In the genomic region with DNA sequence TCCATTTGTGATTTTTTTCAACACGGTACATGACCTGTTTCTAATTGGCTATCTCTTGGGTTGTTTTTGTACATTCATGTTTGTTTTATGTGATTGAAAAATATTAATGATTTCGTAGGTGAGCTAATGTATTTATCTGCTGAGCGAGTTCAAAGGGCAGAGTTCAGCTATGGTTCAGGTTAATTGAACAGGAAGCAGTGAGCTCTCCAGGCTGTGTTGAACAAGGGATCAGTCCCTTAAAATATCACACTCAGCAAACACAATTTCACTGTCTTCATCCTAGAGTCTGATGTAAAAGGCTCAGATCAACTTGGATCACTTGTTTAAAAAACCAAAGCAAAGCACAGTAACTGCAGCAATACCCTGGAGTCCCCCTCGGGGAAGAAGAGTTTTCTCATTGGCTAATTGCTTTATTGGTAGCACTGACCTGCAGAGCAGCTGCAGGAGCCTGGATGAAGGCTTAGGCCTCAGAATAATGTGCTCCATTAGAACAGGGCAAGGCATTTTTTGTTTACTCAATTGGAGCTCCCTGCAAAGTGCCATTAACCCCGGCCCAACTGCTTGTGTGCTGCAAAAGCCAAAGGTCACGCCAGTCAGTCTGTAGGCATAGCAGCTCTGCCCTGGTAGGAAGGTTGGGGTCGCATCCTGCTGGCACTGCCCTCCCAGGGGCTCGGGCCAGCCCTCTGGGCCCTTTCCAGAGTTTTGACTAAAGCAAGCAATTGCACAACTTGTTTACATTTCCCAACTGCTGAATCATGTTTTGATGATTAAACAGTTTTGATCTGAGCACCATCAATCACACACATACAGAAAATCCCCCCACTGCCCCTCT, we compare ENCODE assay signal across 1 cellular context.
TF ChIP-seq lines count a peak whose summit lies in the region.

No MANE protein-coding gene starts in this region.

TF ChIP-seq in HepG2, 621 proteins besides CTCF, POLR2A, EP300 and RAD21 (continued from another document):
- TF ChIP-seq, protein P1, sequence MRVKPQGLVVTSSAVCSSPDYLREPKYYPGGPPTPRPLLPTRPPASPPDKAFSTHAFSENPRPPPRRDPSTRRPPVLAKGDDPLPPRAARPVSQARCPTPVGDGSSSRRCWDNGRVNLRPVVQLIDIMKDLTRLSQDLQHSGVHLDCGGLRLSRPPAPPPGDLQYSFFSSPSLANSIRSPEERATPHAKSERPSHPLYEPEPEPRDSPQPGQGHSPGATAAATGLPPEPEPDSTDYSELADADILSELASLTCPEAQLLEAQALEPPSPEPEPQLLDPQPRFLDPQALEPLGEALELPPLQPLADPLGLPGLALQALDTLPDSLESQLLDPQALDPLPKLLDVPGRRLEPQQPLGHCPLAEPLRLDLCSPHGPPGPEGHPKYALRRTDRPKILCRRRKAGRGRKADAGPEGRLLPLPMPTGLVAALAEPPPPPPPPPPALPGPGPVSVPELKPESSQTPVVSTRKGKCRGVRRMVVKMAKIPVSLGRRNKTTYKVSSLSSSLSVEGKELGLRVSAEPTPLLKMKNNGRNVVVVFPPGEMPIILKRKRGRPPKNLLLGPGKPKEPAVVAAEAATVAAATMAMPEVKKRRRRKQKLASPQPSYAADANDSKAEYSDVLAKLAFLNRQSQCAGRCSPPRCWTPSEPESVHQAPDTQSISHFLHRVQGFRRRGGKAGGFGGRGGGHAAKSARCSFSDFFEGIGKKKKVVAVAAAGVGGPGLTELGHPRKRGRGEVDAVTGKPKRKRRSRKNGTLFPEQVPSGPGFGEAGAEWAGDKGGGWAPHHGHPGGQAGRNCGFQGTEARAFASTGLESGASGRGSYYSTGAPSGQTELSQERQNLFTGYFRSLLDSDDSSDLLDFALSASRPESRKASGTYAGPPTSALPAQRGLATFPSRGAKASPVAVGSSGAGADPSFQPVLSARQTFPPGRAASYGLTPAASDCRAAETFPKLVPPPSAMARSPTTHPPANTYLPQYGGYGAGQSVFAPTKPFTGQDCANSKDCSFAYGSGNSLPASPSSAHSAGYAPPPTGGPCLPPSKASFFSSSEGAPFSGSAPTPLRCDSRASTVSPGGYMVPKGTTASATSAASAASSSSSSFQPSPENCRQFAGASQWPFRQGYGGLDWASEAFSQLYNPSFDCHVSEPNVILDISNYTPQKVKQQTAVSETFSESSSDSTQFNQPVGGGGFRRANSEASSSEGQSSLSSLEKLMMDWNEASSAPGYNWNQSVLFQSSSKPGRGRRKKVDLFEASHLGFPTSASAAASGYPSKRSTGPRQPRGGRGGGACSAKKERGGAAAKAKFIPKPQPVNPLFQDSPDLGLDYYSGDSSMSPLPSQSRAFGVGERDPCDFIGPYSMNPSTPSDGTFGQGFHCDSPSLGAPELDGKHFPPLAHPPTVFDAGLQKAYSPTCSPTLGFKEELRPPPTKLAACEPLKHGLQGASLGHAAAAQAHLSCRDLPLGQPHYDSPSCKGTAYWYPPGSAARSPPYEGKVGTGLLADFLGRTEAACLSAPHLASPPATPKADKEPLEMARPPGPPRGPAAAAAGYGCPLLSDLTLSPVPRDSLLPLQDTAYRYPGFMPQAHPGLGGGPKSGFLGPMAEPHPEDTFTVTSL (CRISPR knock-in tag; IDR thresholded peaks at IDR 0.05; ENCODE audit: borderline replicate concordance) = peak; percentile 49; the same call in 1 of the 2 replicates
- TF ChIP-seq ZNF501 (CRISPR knock-in tag; IDR thresholded peaks at IDR 0.05) (no peak; the same call in 1 of the 2 replicates), RAD51 (IDR thresholded peaks at IDR 0.05; ENCODE audit: borderline replicate concordance) (no peak), ZNF124 (CRISPR knock-in tag; IDR thresholded peaks at IDR 0.05) (peak; percentile 41; the same call in 1 of the 2 replicates), BCL6 (CRISPR knock-in tag; IDR thresholded peaks at IDR 0.05) (peak; percentile 31; the same call in 1 of the 2 replicates), ZFX (CRISPR knock-in tag; IDR thresholded peaks at IDR 0.05; ENCODE audit: low read depth) (peak; percentile 33; the same call in 1 of the 2 replicates), KAT7 (CRISPR knock-in tag; IDR thresholded peaks at IDR 0.05; ENCODE audit: borderline replicate concordance) (no peak), CEBPG (CRISPR knock-in tag; IDR thresholded peaks at IDR 0.05) (peak; percentile 85), ZNF264 (CRISPR knock-in tag; IDR thresholded peaks at IDR 0.05) (peak; percentile 17; the same call in 1 of the 2 replicates), MEF2D (CRISPR knock-in tag; IDR thresholded peaks at IDR 0.05) (0 out of 2 replicates have a peak, but pooled peaks have one; percentile 30), HNF4A (CRISPR knock-in tag; IDR thresholded peaks at IDR 0.05) (peak; percentile 85)
- TF ChIP-seq, protein P2, sequence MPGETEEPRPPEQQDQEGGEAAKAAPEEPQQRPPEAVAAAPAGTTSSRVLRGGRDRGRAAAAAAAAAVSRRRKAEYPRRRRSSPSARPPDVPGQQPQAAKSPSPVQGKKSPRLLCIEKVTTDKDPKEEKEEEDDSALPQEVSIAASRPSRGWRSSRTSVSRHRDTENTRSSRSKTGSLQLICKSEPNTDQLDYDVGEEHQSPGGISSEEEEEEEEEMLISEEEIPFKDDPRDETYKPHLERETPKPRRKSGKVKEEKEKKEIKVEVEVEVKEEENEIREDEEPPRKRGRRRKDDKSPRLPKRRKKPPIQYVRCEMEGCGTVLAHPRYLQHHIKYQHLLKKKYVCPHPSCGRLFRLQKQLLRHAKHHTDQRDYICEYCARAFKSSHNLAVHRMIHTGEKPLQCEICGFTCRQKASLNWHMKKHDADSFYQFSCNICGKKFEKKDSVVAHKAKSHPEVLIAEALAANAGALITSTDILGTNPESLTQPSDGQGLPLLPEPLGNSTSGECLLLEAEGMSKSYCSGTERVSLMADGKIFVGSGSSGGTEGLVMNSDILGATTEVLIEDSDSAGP (CRISPR knock-in tag; IDR thresholded peaks at IDR 0.05; ENCODE audit: borderline replicate concordance) = no peak
